19 cellular contexts compared by ENCODE assay signal in genomic region chr9:6765396-6765795, GRCh38. TPM values are rescaled to one million over a fixed set of nuclear protein-coding genes. Genes with fewer than 3 reads are reported as not detected.
A peak's percentile ranks its signal among the peaks of the same experiment; 100 is the strongest.
DNase-seq lines count a peak whose midpoint lies in the region; ATAC-seq and TF ChIP-seq lines count a peak whose summit lies in the region.
"Had no signal": no experiment of that assay in that cellular context is flagged by ENCODE, and none has a peak within 500 bp of the region (broad histone marks: within the 10 kb centered on the region; RNA-seq: fewer than 3 reads in every experiment).

No MANE protein-coding gene starts in this region.

- no peaks in the 10 kb centered on the region for H3K27me3 Mint-ChIP-seq in activated T-cell treated with anti-CD3 and anti-CD28 coated beads, Interleukin-2, amount 50 U/mL, for 24 hours
- H3K27me3 Mint-ChIP-seq in activated T-cell treated with anti-CD3 and anti-CD28 coated beads, Interleukin-2, amount 50 U/mL, for 72 hours (ENCODE audit: low read depth): no peaks in the 10 kb centered on the region
- no peaks in the 10 kb centered on the region for H3K27me3 Mint-ChIP-seq in activated T-helper 17 cell treated with anti-CD3 and anti-CD28 coated beads, Interleukin-2, amount 50 U/mL, for 72 hours
- H3K27me3 Mint-ChIP-seq in naive thymus-derived CD8-positive, alpha-beta T cell: no peaks in the 10 kb centered on the region

- H3K36me3 ChIP-seq in HUES48 (ENCODE audit: control insufficient read depth, insufficient read depth, low read length): no peaks in the 10 kb centered on the region
- no peaks in the 10 kb centered on the region for H3K36me3 ChIP-seq in right atrium auricular region

- H3K9me3 Mint-ChIP-seq in activated T-cell treated with anti-CD3 and anti-CD28 coated beads, Interleukin-2, amount 50 U/mL, for 24 hours: peaks cover 3% of the 10 kb centered on the region
- peaks cover 1 to 5% of the 10 kb centered on the region in 2 donors for H3K9me3 Mint-ChIP-seq in activated T-cell treated with anti-CD3 and anti-CD28 coated beads, Interleukin-2, amount 50 U/mL, for 72 hours
- no peaks in the 10 kb centered on the region for H3K9me3 Mint-ChIP-seq in activated T-helper 17 cell treated with anti-CD3 and anti-CD28 coated beads, Interleukin-2, amount 50 U/mL, for 72 hours
- peaks cover 0 to 10% (median 4%) of the 10 kb centered on the region in 9 donors for H3K9me3 Mint-ChIP-seq in naive thymus-derived CD8-positive, alpha-beta T cell

- ATAC-seq in activated T-cell treated with anti-CD3 and anti-CD28 coated beads, Interleukin-2, amount 50 U/mL, for 72 hours (replicated peaks in 1 of 2): no peak
- no peak for ATAC-seq in activated T-helper 17 cell treated with anti-CD3 and anti-CD28 coated beads, Interleukin-2, amount 50 U/mL, for 72 hours (replicated peaks)
- no peak for ATAC-seq in naive thymus-derived CD8-positive, alpha-beta T cell
- no peak for ATAC-seq in HG03342 (IDR thresholded peaks at IDR 0.05; ENCODE audit: unreplicated experiment)
- ATAC-seq: HepG2 had no signal

- H3K9ac ChIP-seq in HUES48 (ENCODE audit: low read depth, low read length): no peak overlapping the region
- H3K9ac ChIP-seq: BLaER1 treated with 17β-estradiol and CSF1 and Interleukin-3, amounts not matched to agents 10 nM and 100 nM; KMS-11 had no signal

- in situ Hi-C loops in GM13976 (cut with MboI; ENCODE audit: low sequenced_read_pairs, unreplicated experiment): no loop called here

- no peak overlapping the region for H3K4me3 Mint-ChIP-seq in activated T-cell treated with anti-CD3 and anti-CD28 coated beads, Interleukin-2, amount 50 U/mL, for 24 hours
- no peak overlapping the region for H3K4me3 Mint-ChIP-seq in activated T-cell treated with anti-CD3 and anti-CD28 coated beads, Interleukin-2, amount 50 U/mL, for 72 hours
- H3K4me3 Mint-ChIP-seq in activated T-helper 17 cell treated with anti-CD3 and anti-CD28 coated beads, Interleukin-2, amount 50 U/mL, for 72 hours: peak overlapping the region; percentile 13
- peak overlapping the region in 1 of 10 donors; percentile 4 for H3K4me3 Mint-ChIP-seq in naive thymus-derived CD8-positive, alpha-beta T cell

- H3K9me3 ChIP-seq in HUES48 (ENCODE audit: control insufficient read depth, insufficient read depth, low read length) (no peaks in the 10 kb centered on the region), right atrium auricular region (no peaks in the 10 kb centered on the region)

- POLR2A ChIA-PET in naive thymus-derived CD8-positive, alpha-beta T cell (lab: Charles Lee): no interaction called here

- TF ChIP-seq CTCF in GM13976 (IDR thresholded peaks at IDR 0.05; ENCODE audit: borderline replicate concordance, control extremely low read depth, extremely low read depth, insufficient read depth, missing control alignments) (no peak), right atrium auricular region (IDR thresholded peaks at IDR 0.05) (no peak)

- no peak for DNase-seq in activated T-cell treated with anti-CD3 and anti-CD28 coated beads, Interleukin-2, amount 50 U/mL, for 24 hours
- DNase-seq in activated T-cell treated with anti-CD3 and anti-CD28 coated beads, Interleukin-2, amount 50 U/mL, for 72 hours: no peak
- DNase-seq in naive thymus-derived CD8-positive, alpha-beta T cell: no peak
- DNase-seq in GM13976 (ENCODE audit: low spot score) (no peak), right atrium auricular region (ENCODE audit: low spot score) (no peak)
- DNase-seq: 8988T, COR-L47, MM.1S, NCI-H187 treated with DMSO at 0.1 percent for 48 hours, NCI-H2171, NCI-H774, SHP77 treated with DMSO at 0.1 percent for 48 hours had no signal

- H3K27ac ChIP-seq in HUES48 (ENCODE audit: low read depth, low read length) (peak overlapping the region; percentile 23), right atrium auricular region (no peak overlapping the region)
- H3K27ac ChIP-seq: BLaER1 treated with 17β-estradiol and CSF1 and Interleukin-3, amounts not matched to agents 10 nM and 100 nM; HL-60; KMS-11 had no signal

- peaks cover 72% of the 10 kb centered on the region for H3K4me1 Mint-ChIP-seq in activated T-cell treated with anti-CD3 and anti-CD28 coated beads, Interleukin-2, amount 50 U/mL, for 24 hours (ENCODE audit: low read depth)
- peaks cover 66% of the 10 kb centered on the region for H3K4me1 Mint-ChIP-seq in activated T-cell treated with anti-CD3 and anti-CD28 coated beads, Interleukin-2, amount 50 U/mL, for 72 hours (ENCODE audit: low read depth)
- peaks cover 33% of the 10 kb centered on the region for H3K4me1 Mint-ChIP-seq in activated T-helper 17 cell treated with anti-CD3 and anti-CD28 coated beads, Interleukin-2, amount 50 U/mL, for 72 hours
- H3K4me1 Mint-ChIP-seq in naive thymus-derived CD8-positive, alpha-beta T cell: peaks cover 29 to 81% (median 76%) of the 10 kb centered on the region in 4 donors

- H3K36me3 Mint-ChIP-seq in activated T-cell treated with anti-CD3 and anti-CD28 coated beads, Interleukin-2, amount 50 U/mL, for 24 hours (ENCODE audit: low read depth): peaks cover 5% of the 10 kb centered on the region
- H3K36me3 Mint-ChIP-seq in activated T-cell treated with anti-CD3 and anti-CD28 coated beads, Interleukin-2, amount 50 U/mL, for 72 hours (ENCODE audit: insufficient read depth in 2 of 2): peaks cover 4% of the 10 kb centered on the region in 2 donors
- H3K36me3 Mint-ChIP-seq in activated T-helper 17 cell treated with anti-CD3 and anti-CD28 coated beads, Interleukin-2, amount 50 U/mL, for 72 hours (ENCODE audit: low read depth): peaks cover 4% of the 10 kb centered on the region
- peaks cover 6 to 9% (median 8%) of the 10 kb centered on the region in 3 donors for H3K36me3 Mint-ChIP-seq in naive thymus-derived CD8-positive, alpha-beta T cell

- H3K4me3 ChIP-seq in HUES48 (ENCODE audit: low read depth, low read length) (peak overlapping the region; percentile 41), right atrium auricular region (no peak overlapping the region)
- H3K4me3 ChIP-seq: BLaER1 treated with 17β-estradiol and CSF1 and Interleukin-3, amounts not matched to agents 10 nM and 100 nM had no signal

- H3K4me1 ChIP-seq in HUES48 (ENCODE audit: control insufficient read depth, insufficient read depth, low read length): peaks cover 35% of the 10 kb centered on the region
- peaks cover 0 to 18% of the 10 kb centered on the region in 2 donors for H3K4me1 ChIP-seq in right atrium auricular region

- no peaks in the 10 kb centered on the region for H3K27me3 ChIP-seq in HUES48 (ENCODE audit: control insufficient read depth, insufficient read depth, low read length)
- H3K27me3 ChIP-seq in right atrium auricular region: no peaks in the 10 kb centered on the region
- H3K27me3 ChIP-seq: BLaER1 treated with 17β-estradiol and CSF1 and Interleukin-3, amounts not matched to agents 10 nM and 100 nM had no signal

- H3K27ac Mint-ChIP-seq in activated T-cell treated with anti-CD3 and anti-CD28 coated beads, Interleukin-2, amount 50 U/mL, for 24 hours: peak overlapping the region; percentile 60
- H3K27ac Mint-ChIP-seq in activated T-cell treated with anti-CD3 and anti-CD28 coated beads, Interleukin-2, amount 50 U/mL, for 72 hours: no peak overlapping the region
- H3K27ac Mint-ChIP-seq in activated T-helper 17 cell treated with anti-CD3 and anti-CD28 coated beads, Interleukin-2, amount 50 U/mL, for 72 hours: no peak overlapping the region
- peak overlapping the region in 6 of 10 donors; percentile 4 to 64 (median 32) for H3K27ac Mint-ChIP-seq in naive thymus-derived CD8-positive, alpha-beta T cell

RNA-seq across cellular contexts. Expression of gene KDM4C, which starts 7.6 kb away (rescaled TPM):
- total RNA-seq in activated T-cell treated with anti-CD3 and anti-CD28 coated beads, Interleukin-2, amount 50 U/mL, for 72 hours: 10 to 100 TPM; 42.9 to 46.7 TPM
- 10 to 100 TPM; 46.6 to 70.9 TPM for total RNA-seq in activated T-helper 17 cell treated with anti-CD3 and anti-CD28 coated beads, Interleukin-2, amount 50 U/mL, for 72 hours
- 10 to 100 TPM; 74.5 to 83.6 TPM for total RNA-seq in naive thymus-derived CD8-positive, alpha-beta T cell
- polyA plus RNA-seq in naive thymus-derived CD8-positive, alpha-beta T cell: 10 to 100 TPM; 27.5 to 27.8 (median 27.6) TPM
- total RNA-seq in right atrium auricular region: 10 to 100 TPM; 11.0 to 11.9 TPM

Comparison
In these comparisons a context has a peak if more than half of its experiments do, and no peak if none do; other contexts are left out.
1. H3K27ac Mint-ChIP-seq: peak in activated T-cell treated with anti-CD3 and anti-CD28 coated beads, Interleukin-2, amount 50 U/mL, for 24 hours (single experiment) and naive thymus-derived CD8-positive, alpha-beta T cell (6 of 10); none in activated T-cell treated with anti-CD3 and anti-CD28 coated beads, Interleukin-2, amount 50 U/mL, for 72 hours (single experiment) and activated T-helper 17 cell treated with anti-CD3 and anti-CD28 coated beads, Interleukin-2, amount 50 U/mL, for 72 hours (single experiment).